21 cellular contexts compared by ENCODE assay signal in genomic region chr10:120012566-120012965, GRCh38.
DNase-seq lines count a peak whose midpoint lies in the region; ATAC-seq and TF ChIP-seq lines count a peak whose summit lies in the region.
"Had no signal": no experiment of that assay in that cellular context is flagged by ENCODE, and none has a peak within 500 bp of the region (broad histone marks: within the 10 kb centered on the region; RNA-seq: fewer than 3 reads in every experiment).

No MANE protein-coding gene starts in this region.

- DNase-seq in EL (peak; percentile 74), NCI-H226 (peak; percentile 7), astrocyte of the hippocampus (ENCODE audit: low read depth, low spot score) (peak; percentile 59), neural crest cell (ENCODE audit: low read depth, low spot score) (no peak), posterior vena cava (ENCODE audit: low spot score) (no peak), NCI-H510A (lab: John Stamatoyannopoulos, UW) (no peak)
- DNase-seq: activated CD4-positive, alpha-beta memory T cell treated with anti-CD3 and anti-CD28 coated beads for 36 hours; activated CD4-positive, CD25-positive, alpha-beta regulatory T cell; amniotic stem cell; GM23248; MG63; mucosa of descending colon; NCI-H1417; NCI-H2107; RPMI8226; stimulated activated CD4-positive, alpha-beta T cell treated with anti-CD3 and anti-CD28 coated beads, Interleukin-2, amount 100 ng/mL, for 24 hours had no signal

- H3K27me3 Mint-ChIP-seq in neural crest cell (ENCODE audit: low read depth) = no peaks in the 10 kb centered on the region

- H3K27ac Mint-ChIP-seq in neural crest cell (ENCODE audit: unreplicated experiment) = peak overlapping the region; percentile 67
- H3K27ac Mint-ChIP-seq: activated CD4-positive, alpha-beta memory T cell treated with anti-CD3 and anti-CD28 coated beads for 36 hours; progenitor cell of endocrine pancreas; stimulated activated effector memory CD8-positive, alpha-beta T cell treated with anti-CD3 and anti-CD28 coated beads, Interleukin-12 subunit alpha, Interleukin-12 subunit beta, amount 100 ng/mL, for 72 hours had no signal

- H3K9me3 Mint-ChIP-seq in neural crest cell = no peaks in the 10 kb centered on the region
- H3K9me3 Mint-ChIP-seq: activated CD4-positive, alpha-beta memory T cell treated with anti-CD3 and anti-CD28 coated beads for 36 hours; central memory CD8-positive, alpha-beta T cell; stimulated activated effector memory CD8-positive, alpha-beta T cell treated with anti-CD3 and anti-CD28 coated beads, Interleukin-12 subunit alpha, Interleukin-12 subunit beta, amount 100 ng/mL, for 72 hours had no signal

- no peak for ATAC-seq in GM18861 (IDR thresholded peaks at IDR 0.05; ENCODE audit: unreplicated experiment)
- no peak for ATAC-seq in GM18498 (IDR thresholded peaks at IDR 0.05; ENCODE audit: unreplicated experiment)
- ATAC-seq: mucosa of descending colon; stimulated activated effector memory CD8-positive, alpha-beta T cell treated with anti-CD3 and anti-CD28 coated beads, Interleukin-12 subunit alpha, Interleukin-12 subunit beta, amount 100 ng/mL, for 72 hours had no signal

- peaks cover 9% of the 10 kb centered on the region for H3K4me1 Mint-ChIP-seq in neural crest cell
- H3K4me1 Mint-ChIP-seq: central memory CD8-positive, alpha-beta T cell; stimulated activated effector memory CD8-positive, alpha-beta T cell treated with anti-CD3 and anti-CD28 coated beads, Interleukin-12 subunit alpha, Interleukin-12 subunit beta, amount 100 ng/mL, for 72 hours had no signal

- TF ChIP-seq CTCF in neural crest cell (conservative IDR thresholded peaks at IDR 0.05) = no peak

- intact Hi-C loops in posterior vena cava (cut with DNase I) = no loop called here

- H3K36me3 Mint-ChIP-seq in neural crest cell (ENCODE audit: low read depth) = no peaks in the 10 kb centered on the region
- H3K36me3 Mint-ChIP-seq: activated CD4-positive, alpha-beta memory T cell treated with anti-CD3 and anti-CD28 coated beads for 36 hours; stimulated activated effector memory CD8-positive, alpha-beta T cell treated with anti-CD3 and anti-CD28 coated beads, Interleukin-12 subunit alpha, Interleukin-12 subunit beta, amount 100 ng/mL, for 72 hours had no signal

- H3K4me3 Mint-ChIP-seq in neural crest cell = no peak overlapping the region
- H3K4me3 Mint-ChIP-seq: activated CD4-positive, alpha-beta memory T cell treated with anti-CD3 and anti-CD28 coated beads for 36 hours; central memory CD8-positive, alpha-beta T cell; stimulated activated effector memory CD8-positive, alpha-beta T cell treated with anti-CD3 and anti-CD28 coated beads, Interleukin-12 subunit alpha, Interleukin-12 subunit beta, amount 100 ng/mL, for 72 hours had no signal

Comparison
In these comparisons a context has a peak if more than half of its experiments do, and no peak if none do; other contexts are left out.
1. DNase-seq: peak in EL (single experiment), NCI-H226 (single experiment) and astrocyte of the hippocampus (single experiment); none in neural crest cell (single experiment), posterior vena cava (single experiment) and NCI-H510A (single experiment).